ENCODE assay signal across 8 cellular contexts in genomic region chr3:48015451-48016182, GRCh38. TPM values are rescaled to one million over a fixed set of nuclear protein-coding genes. Genes with fewer than 3 reads are reported as not detected.
DNase-seq lines count a peak whose midpoint lies in the region; ATAC-seq and TF ChIP-seq lines count a peak whose summit lies in the region.
"Had no signal": no experiment of that assay in that cellular context is flagged by ENCODE, and none has a peak within 500 bp of the region (broad histone marks: within the 10 kb centered on the region; RNA-seq: fewer than 3 reads in every experiment).

No MANE protein-coding gene starts in this region.

- H3K4me2 ChIP-seq in Karpas-422 (ENCODE audit: low read depth, low read length, poor library complexity, severe bottlenecking), result no peak overlapping the region

- H3K9me3 ChIP-seq in Karpas-422 (ENCODE audit: low read length) (no peaks in the 10 kb centered on the region), liver (ENCODE audit: control insufficient read depth in 4 of 4, low read length in 3 of 4) (no peaks in the 10 kb centered on the region), stomach smooth muscle (ENCODE audit: control insufficient read depth in 2 of 2, low read length in 2 of 2) (no peaks in the 10 kb centered on the region)

- peaks cover 93% of the 10 kb centered on the region for H3K79me2 ChIP-seq in Karpas-422 (ENCODE audit: low read length)

- TF ChIP-seq RAD21 in liver (IDR thresholded peaks at IDR 0.05), result no peak

- in situ Hi-C loops in brain microvascular endothelial cell (cut with HindIII; ENCODE audit: low pct_ligation_motif_present, low sequenced_read_pairs), result no loop called here

- H2AFZ ChIP-seq in Karpas-422 (ENCODE audit: low read length), result no peak overlapping the region

- no peaks in the 10 kb centered on the region for H3K9me2 ChIP-seq in Karpas-422 (replicated peaks; ENCODE audit: insufficient read depth, low read length)

- no peaks in the 10 kb centered on the region for H4K20me1 ChIP-seq in Karpas-422 (ENCODE audit: insufficient read depth, low read depth, low read length)

- peaks cover 68% of the 10 kb centered on the region for H3K4me1 ChIP-seq in Karpas-422 (ENCODE audit: low read length)
- peaks cover 2 to 44% (median 25%) of the 10 kb centered on the region in 4 donors for H3K4me1 ChIP-seq in liver (ENCODE audit: control insufficient read depth in 4 of 4, insufficient read depth in 4 of 4, low read length in 3 of 4)
- H3K4me1 ChIP-seq in stomach smooth muscle (ENCODE audit: control insufficient read depth, insufficient read depth, low read length), result peaks cover 38% of the 10 kb centered on the region

- 57% methylated on average over 3 of the region's 3 CpGs for whole genome bisulfite sequencing in liver

- H3K9ac ChIP-seq in Karpas-422 (ENCODE audit: low read length) (0 out of 2 replicates have a peak overlapping the region, but pooled peaks have one; percentile 4), liver (ENCODE audit: low read depth in 1 of 2, low read length in 2 of 2) (peak overlapping the region in 1 of 2 donors; percentile 24), stomach smooth muscle (ENCODE audit: low read length in 2 of 2) (peak overlapping the region in 1 of 2 donors; percentile 0)

- no peaks in the 10 kb centered on the region for H3K27me3 ChIP-seq in Karpas-422 (ENCODE audit: low read length)
- H3K27me3 ChIP-seq in brain microvascular endothelial cell (replicated peaks), result no peaks in the 10 kb centered on the region
- H3K27me3 ChIP-seq in liver (ENCODE audit: control insufficient read depth in 4 of 4, insufficient read depth in 4 of 4, low read length in 3 of 4), result no peaks in the 10 kb centered on the region
- H3K27me3 ChIP-seq in stomach smooth muscle (ENCODE audit: control insufficient read depth in 1 of 2, insufficient read depth in 2 of 2, low read length in 2 of 2), result no peaks in the 10 kb centered on the region

- H3K4me3 ChIP-seq in Karpas-422 (ENCODE audit: low read length), result no peak overlapping the region
- no peak overlapping the region for H3K4me3 ChIP-seq in brain microvascular endothelial cell (ENCODE audit: low read depth, low read length)
- H3K4me3 ChIP-seq in liver (ENCODE audit: low read depth in 1 of 3, low read length in 3 of 3), result no peak overlapping the region
- no peak overlapping the region for H3K4me3 ChIP-seq in stomach smooth muscle (ENCODE audit: low read length in 2 of 2)

- TF ChIP-seq CTCF in brain microvascular endothelial cell (IDR thresholded peaks at IDR 0.05; ENCODE audit: low read depth, low read length, missing control alignments), result no peak
- TF ChIP-seq CTCF in liver (IDR thresholded peaks at IDR 0.05; ENCODE audit: low read depth, low read length, missing input control), result no peak

- H3K36me3 ChIP-seq in Karpas-422 (ENCODE audit: insufficient read depth, low read length) (no peaks in the 10 kb centered on the region), brain microvascular endothelial cell (replicated peaks) (no peaks in the 10 kb centered on the region), liver (ENCODE audit: control insufficient read depth in 4 of 4, insufficient read depth in 3 of 4, low read depth in 1 of 4, low read length in 3 of 4) (no peaks in the 10 kb centered on the region), stomach smooth muscle (ENCODE audit: control insufficient read depth in 2 of 2, insufficient read depth in 2 of 2, low read length in 2 of 2) (no peaks in the 10 kb centered on the region)

- no peak for DNase-seq in Karpas-422
- no peak for DNase-seq in brain microvascular endothelial cell
- DNase-seq in stimulated activated naive CD4-positive, alpha-beta T cell treated with Interleukin-2 at 50 U/mL for 16 hours (lab: John Stamatoyannopoulos, UW), result no peak
- DNase-seq: NCI-H1694 treated with DMSO at 0.1 percent for 48 hours had no signal

- no peak for ATAC-seq in HG02938 (IDR thresholded peaks at IDR 0.05; ENCODE audit: unreplicated experiment)
- ATAC-seq in GM21786 (IDR thresholded peaks at IDR 0.05; ENCODE audit: unreplicated experiment), result no peak

- H3K27ac ChIP-seq in Karpas-422 (ENCODE audit: low read length), result peak overlapping the region; percentile 31
- peak overlapping the region; percentile 25 for H3K27ac ChIP-seq in brain microvascular endothelial cell
- H3K27ac ChIP-seq in liver (ENCODE audit: low read depth in 1 of 2, low read length in 2 of 2), result peak overlapping the region; percentile 48 to 65
- peak overlapping the region; percentile 58 for H3K27ac ChIP-seq in stomach smooth muscle (ENCODE audit: low read length)

TF ChIP-seq in liver, 16 proteins besides CTCF, POLR2A, EP300 and RAD21:
- TF ChIP-seq MAX (IDR thresholded peaks at IDR 0.05) (no peak), YY1 (IDR thresholded peaks at IDR 0.05) (peak; percentile 16), FOXA1 (IDR thresholded peaks at IDR 0.05) (no peak), HNF4G (IDR thresholded peaks at IDR 0.05) (no peak), REST (IDR thresholded peaks at IDR 0.05) (no peak), ZBTB33 (IDR thresholded peaks at IDR 0.05) (no peak), GABPA (IDR thresholded peaks at IDR 0.05 in 1 of 2, conservative IDR thresholded peaks at IDR 0.05 in 1 of 2) (no peak), HNF4A (conservative IDR thresholded peaks at IDR 0.05) (no peak), TAF1 (conservative IDR thresholded peaks at IDR 0.05) (no peak)

RNA-seq across cellular contexts. Expression of gene MAP4, which starts 0.6 kb away (rescaled TPM):
- 45.6 and 47.4 TPM in 2 replicates for total RNA-seq in Karpas-422 (2014; rRNA removed; shearing (Covaris generic); ENCODE audit: low replicate concordance)
- total RNA-seq in liver, result 10 to 100 TPM; 16.6 to 33.7 TPM
- polyA plus RNA-seq in liver, result 10 to 100 TPM; 27.8 to 41.4 TPM
